In genomic region chr10:126060232-126060935, GRCh38 we compare ENCODE assay signal across 13 cellular contexts.
DNase-seq lines count a peak whose midpoint lies in the region; ATAC-seq and TF ChIP-seq lines count a peak whose summit lies in the region.
"Had no signal": no experiment of that assay in that cellular context is flagged by ENCODE, and none has a peak within 500 bp of the region (broad histone marks: within the 10 kb centered on the region; RNA-seq: fewer than 3 reads in every experiment).

No MANE protein-coding gene starts in this region.

- no peak overlapping the region for H2AFZ ChIP-seq in osteoblast (ENCODE audit: low read length)

- H3K9me3 Mint-ChIP-seq in CD4-positive, alpha-beta memory T cell, result peaks cover 0 to 4% (median 0%) of the 10 kb centered on the region in 8 donors
- H3K9me3 Mint-ChIP-seq: CD4-positive, CD25-positive, alpha-beta regulatory T cell; immature natural killer cell had no signal

- H3K9me3 ChIP-seq in osteoblast (ENCODE audit: low read depth, low read length), result no peaks in the 10 kb centered on the region
- H3K9me3 ChIP-seq in CD4-positive, alpha-beta memory T cell (ENCODE audit: control insufficient read depth in 1 of 2, low read length in 2 of 2), result no peaks in the 10 kb centered on the region
- H3K9me3 ChIP-seq: ascending aorta had no signal

- peak overlapping the region; percentile 99 for H3K27ac ChIP-seq in osteoblast (ENCODE audit: low read depth, low read length)
- no peak overlapping the region for H3K27ac ChIP-seq in CD4-positive, alpha-beta memory T cell (ENCODE audit: low read depth, low read length)

- peak overlapping the region; percentile 40 for H3K4me2 ChIP-seq in osteoblast (ENCODE audit: insufficient read depth, low read length)

- no peak overlapping the region for H3K27ac Mint-ChIP-seq in CD4-positive, alpha-beta memory T cell
- H3K27ac Mint-ChIP-seq: activated CD8-positive, alpha-beta T cell treated with anti-CD3 and anti-CD28 coated beads, Interleukin-2, amount 10 ng/mL, durations not matched to agents 7 days and 5 days; CD4-positive, CD25-positive, alpha-beta regulatory T cell had no signal

- H3K4me1 Mint-ChIP-seq in CD4-positive, alpha-beta memory T cell, result no peaks in the 10 kb centered on the region
- H3K4me1 Mint-ChIP-seq: CD4-positive, CD25-positive, alpha-beta regulatory T cell; immature natural killer cell had no signal

- no peak for ATAC-seq in GM21737 (IDR thresholded peaks at IDR 0.05; ENCODE audit: unreplicated experiment)
- ATAC-seq: activated CD8-positive, alpha-beta T cell treated with anti-CD3 and anti-CD28 coated beads, Interleukin-2, amount 10 ng/mL, durations not matched to agents 7 days and 5 days had no signal

- H3K27me3 ChIP-seq in osteoblast (ENCODE audit: insufficient read depth, low read length), result no peaks in the 10 kb centered on the region
- no peaks in the 10 kb centered on the region for H3K27me3 ChIP-seq in CD4-positive, alpha-beta memory T cell (ENCODE audit: insufficient read depth, low read length)
- H3K27me3 ChIP-seq: ascending aorta had no signal

- TF ChIP-seq CTCF in osteoblast (IDR thresholded peaks at IDR 0.05; ENCODE audit: extremely low read depth, low read depth, low read length), result no peak
- no peak for TF ChIP-seq CTCF in GM10248 (IDR thresholded peaks at IDR 0.05; ENCODE audit: control extremely low read depth, extremely low read depth, low read depth, missing control alignments)

- peaks cover 2 to 12% of the 10 kb centered on the region in 2 donors for H3K27me3 Mint-ChIP-seq in CD4-positive, alpha-beta memory T cell
- H3K27me3 Mint-ChIP-seq: CD4-positive, CD25-positive, alpha-beta regulatory T cell had no signal

- POLR2A ChIA-PET in CD4-positive, alpha-beta memory T cell (lab: Charles Lee; ENCODE audit: partially characterized antibody), result no interaction called here
- POLR2A ChIA-PET in GM10248 (lab: Yijun Ruan, JAX), result no interaction called here

- no peaks in the 10 kb centered on the region for H3K79me2 ChIP-seq in osteoblast (ENCODE audit: insufficient read depth, low read length)

- peaks cover 0 to 3% of the 10 kb centered on the region in 2 donors for H3K36me3 Mint-ChIP-seq in CD4-positive, alpha-beta memory T cell
- H3K36me3 Mint-ChIP-seq: CD4-positive, CD25-positive, alpha-beta regulatory T cell had no signal

- H3K4me1 ChIP-seq in osteoblast (ENCODE audit: insufficient read depth, low read length), result peaks cover 58% of the 10 kb centered on the region
- H3K4me1 ChIP-seq in CD4-positive, alpha-beta memory T cell (ENCODE audit: insufficient read depth, low read length), result no peaks in the 10 kb centered on the region

- no peaks in the 10 kb centered on the region for H4K20me1 ChIP-seq in osteoblast (ENCODE audit: insufficient read depth, low read length)

- intact Hi-C loops in CD4-positive, alpha-beta memory T cell (cut with micrococcal nuclease), result no loop called here

- CTCF ChIA-PET in CD4-positive, alpha-beta memory T cell (lab: Charles Lee; ENCODE audit: partially characterized antibody), result no interaction called here
- CTCF ChIA-PET in GM10248 (lab: Yijun Ruan, JAX), result no interaction called here

- H3K4me3 ChIP-seq in osteoblast (ENCODE audit: insufficient read depth, low read length), result no peak overlapping the region
- no peak overlapping the region for H3K4me3 ChIP-seq in CD4-positive, alpha-beta memory T cell (ENCODE audit: low read length in 2 of 2)

- peaks cover 44% of the 10 kb centered on the region for H3K36me3 ChIP-seq in osteoblast (ENCODE audit: insufficient read depth, low read length)
- no peaks in the 10 kb centered on the region for H3K36me3 ChIP-seq in CD4-positive, alpha-beta memory T cell (ENCODE audit: insufficient read depth, low read length)
- H3K36me3 ChIP-seq: ascending aorta had no signal

- H3K4me3 Mint-ChIP-seq in CD4-positive, alpha-beta memory T cell, result no peak overlapping the region
- H3K4me3 Mint-ChIP-seq: activated CD8-positive, alpha-beta T cell treated with anti-CD3 and anti-CD28 coated beads, Interleukin-2, amount 10 ng/mL, durations not matched to agents 7 days and 5 days; CD4-positive, CD25-positive, alpha-beta regulatory T cell; immature natural killer cell had no signal

- DNase-seq in AG08396 (ENCODE audit: low spot score) (peak; percentile 49), RKO (ENCODE audit: low spot score) (peak; percentile 77), fibroblast of peridontal ligament (ENCODE audit: extremely low read depth) (peak; percentile 82), osteoblast (ENCODE audit: insufficient read length, low spot score, missing footprints) (peak; percentile 69), GM10248 (ENCODE audit: extremely low spot score) (no peak), SKM-1 treated with dmso at 0.1 percent for 144 hours (lab: John Stamatoyannopoulos, UW; ENCODE audit: unreplicated experiment) (no peak)
- no peak for DNase-seq in CD4-positive, alpha-beta memory T cell
- DNase-seq: activated CD8-positive, alpha-beta T cell treated with anti-CD3 and anti-CD28 coated beads, Interleukin-2, amount 10 ng/mL, durations not matched to agents 7 days and 5 days; CD4-positive, CD25-positive, alpha-beta regulatory T cell; immature natural killer cell; stimulated activated naive CD4-positive, alpha-beta T cell treated with Interleukin-2 at 50 U/mL for 16 hours had no signal

Comparison
In these comparisons a context has a peak if more than half of its experiments do, and no peak if none do; other contexts are left out.
1. DNase-seq: peak in AG08396 (single experiment), RKO (single experiment), fibroblast of peridontal ligament (single experiment) and osteoblast (single experiment); none in CD4-positive, alpha-beta memory T cell (0 of 5), GM10248 (single experiment) and SKM-1 treated with dmso at 0.1 percent for 144 hours (single experiment).